17 cellular contexts compared by ENCODE assay signal in the genomic region with DNA sequence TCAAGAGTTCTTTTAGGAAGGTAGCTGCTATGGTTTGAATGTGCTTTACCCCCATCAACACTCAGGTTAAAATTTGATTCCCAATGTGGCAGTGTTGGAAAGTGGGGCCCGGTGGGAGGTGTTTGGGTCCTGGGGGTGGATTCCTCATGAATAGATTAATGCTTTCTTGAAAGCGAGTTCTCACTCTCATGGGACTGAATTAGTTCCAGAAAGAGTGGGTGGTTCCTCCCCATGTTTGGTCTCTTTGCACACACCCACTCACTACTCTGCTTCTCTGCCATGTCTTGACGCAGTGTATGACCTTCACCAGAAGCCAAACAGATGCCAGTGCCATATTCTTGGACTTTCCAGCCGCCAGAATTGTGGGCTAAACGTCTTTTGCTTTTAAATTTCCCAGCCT.
DNase-seq lines count a peak whose midpoint lies in the region; ATAC-seq, FAIRE-seq and TF ChIP-seq lines count a peak whose summit lies in the region.
"Had no signal": no experiment of that assay in that cellular context is flagged by ENCODE, and none has a peak within 500 bp of the region (broad histone marks: within the 10 kb centered on the region; RNA-seq: fewer than 3 reads in every experiment).

No MANE protein-coding gene starts in this region.

- TF ChIP-seq EP300 in H1 (IDR thresholded peaks at IDR 0.05; ENCODE audit: borderline replicate concordance in 1 of 2, low read depth in 2 of 2, low read length in 2 of 2) = no peak

- no peak for DNase-seq in H1 (ENCODE audit: low read depth in 1 of 2, low spot score in 2 of 2)
- peak; percentile 37 for DNase-seq in middle frontal gyrus (ENCODE audit: extremely low spot score, low spot score)
- DNase-seq in putamen (ENCODE audit: low spot score) = peak; percentile 70
- DNase-seq in HFFc6 = no peak
- no peak for DNase-seq in GM10266 (ENCODE audit: extremely low spot score)
- DNase-seq: C1 segment of cervical spinal cord; Caco-2; CD4-positive, alpha-beta memory T cell; DMS153; DND-41; GOT3; H7; HCEC 1CT had no signal

- H2BK20ac ChIP-seq in H1 (ENCODE audit: low read length) = no peak overlapping the region

- no peak for TF ChIP-seq RAD21 in H1 (IDR thresholded peaks at IDR 0.05 in 1 of 2, conservative IDR thresholded peaks at IDR 0.05 in 1 of 2; ENCODE audit: low read depth in 2 of 2, low read length in 2 of 2)

- H3K27ac ChIP-seq in H1 (ENCODE audit: low read depth, low read length) = no peak overlapping the region

- no peak overlapping the region for H3K4me2 ChIP-seq in H1 (ENCODE audit: insufficient read depth in 1 of 2, low read depth in 2 of 2, low read length in 2 of 2)

- peaks cover 0 to 7% (median 3%) of the 10 kb centered on the region in 4 experiments; a peak in 3 of 7 replicates for H3K4me1 ChIP-seq in H1 (replicated peaks in 1 of 4; ENCODE audit: control insufficient read depth in 3 of 4, insufficient read depth in 4 of 4, low read length in 3 of 4)
- H3K4me1 ChIP-seq: Caco-2 had no signal

- no peak overlapping the region for H3K4ac ChIP-seq in H1 (replicated peaks; ENCODE audit: insufficient read length, low read depth, low read length)

- H2AK5ac ChIP-seq in H1 (ENCODE audit: low read depth, low read length) = no peak overlapping the region

- H4K20me1 ChIP-seq in H1 (replicated peaks in 1 of 2; ENCODE audit: control insufficient read depth in 1 of 2, insufficient read depth in 2 of 2, low read length in 2 of 2) = no peaks in the 10 kb centered on the region

- no peak overlapping the region for H2AFZ ChIP-seq in H1 (ENCODE audit: low read length)

- no peak overlapping the region for H3K27ac Mint-ChIP-seq in HFFc6
- H3K27ac Mint-ChIP-seq: CD4-positive, alpha-beta memory T cell had no signal

- H2BK15ac ChIP-seq in H1 (ENCODE audit: low read length) = 0 out of 2 replicates have a peak overlapping the region, but pooled peaks have one; percentile 31

- H3K36me3 Mint-ChIP-seq in HFFc6 (ENCODE audit: low read depth) = no peaks in the 10 kb centered on the region; the same call in 1 of the 2 replicates
- H3K36me3 Mint-ChIP-seq: CD4-positive, alpha-beta memory T cell had no signal

- H3K23ac ChIP-seq in H1 (ENCODE audit: insufficient read length) = no peak overlapping the region

- TF ChIP-seq POLR2A in H1 (IDR thresholded peaks at IDR 0.05; ENCODE audit: control extremely low read depth in 1 of 2, low read depth in 2 of 2, low read length in 2 of 2) = no peak

- no peaks in the 10 kb centered on the region for H3K9me3 ChIP-seq in H1 (ENCODE audit: insufficient read depth in 2 of 2, low read depth in 1 of 2, low read length in 1 of 2)
- H3K9me3 ChIP-seq: Caco-2 had no signal

- H3K79me2 ChIP-seq in H1 (ENCODE audit: control insufficient read depth in 1 of 2, insufficient read depth in 2 of 2, low read length in 2 of 2) = no peaks in the 10 kb centered on the region

- no peak overlapping the region for H2BK120ac ChIP-seq in H1 (replicated peaks; ENCODE audit: low read depth, low read length)

- H4K5ac ChIP-seq in H1 (ENCODE audit: insufficient read length, low read depth, low read length) = no peak overlapping the region

- no peak overlapping the region for H2BK12ac ChIP-seq in H1 (ENCODE audit: low read depth, low read length)

- no peak for ATAC-seq in GM19351 (IDR thresholded peaks at IDR 0.05; ENCODE audit: unreplicated experiment)

- H3K4me3 ChIP-seq in H1 (ENCODE audit: extremely low read depth in 1 of 4, insufficient read depth in 2 of 4, low read depth in 3 of 4, low read length in 4 of 4) = no peak overlapping the region

- no peaks in the 10 kb centered on the region; the same call in 1 of the 2 replicates for H3K23me2 ChIP-seq in H1 (ENCODE audit: low read depth, low read length)

- H3K27me3 Mint-ChIP-seq in HFFc6 (ENCODE audit: insufficient read depth) = no peaks in the 10 kb centered on the region

- CTCF ChIA-PET in H1 (lab: Charles Lee; ENCODE audit: partially characterized antibody) = interaction anchor here (0.6 to 1.3 kb wide), 6 partner anchors 20 to 106 kb away, joined by 3 to 5 read pairs (median 3); no protein-coding TSS in a partner anchor

- H3K4me3 Mint-ChIP-seq in HFFc6 = no peak overlapping the region
- H3K4me3 Mint-ChIP-seq: CD4-positive, alpha-beta memory T cell had no signal

- no peaks in the 10 kb centered on the region for H3K27me3 ChIP-seq in H1 (replicated peaks in 1 of 4; ENCODE audit: control insufficient read depth in 3 of 4, extremely low read depth in 1 of 4, insufficient read depth in 3 of 4, low read length in 3 of 4)

- H3K56ac ChIP-seq in H1 (replicated peaks; ENCODE audit: insufficient read length, low read depth, low read length) = no peak overlapping the region

- H3K9ac ChIP-seq in H1 (replicated peaks in 1 of 4; ENCODE audit: extremely low read depth in 1 of 4, low read depth in 3 of 4, low read length in 3 of 4) = no peak overlapping the region

- H4K8ac ChIP-seq in H1 (ENCODE audit: extremely low read depth, insufficient read depth, low read length) = no peak overlapping the region

- H3K14ac ChIP-seq in H1 (ENCODE audit: insufficient read length) = no peak overlapping the region

- no peak overlapping the region for H4K91ac ChIP-seq in H1 (replicated peaks; ENCODE audit: insufficient read length, low read length)

- no peaks in the 10 kb centered on the region for H3K4me1 Mint-ChIP-seq in HFFc6 (ENCODE audit: low read depth)

- FAIRE-seq in H1 (lab: Jason Lieb, UNC) = no peak
- FAIRE-seq: G401.6, GM12891, GM18507 had no signal

- 87% methylated on average over 5 of the region's 5 CpGs; no CpG with 5 or more reads in 1 of the 2 experiments for WGBS in H1 (ENCODE audit: extremely low coverage in 1 of 2, insufficient coverage in 1 of 2, insufficient read length in 1 of 2, insufficient replicate concordance in 2 of 2, low coverage in 1 of 2, low lambda C conversion rate in 2 of 2, missing lambda C conversion rate in 1 of 2), 2 experiments

- no peaks in the 10 kb centered on the region for H3K79me1 ChIP-seq in H1 (ENCODE audit: low read depth, low read length)

- no peaks in the 10 kb centered on the region for H3K36me3 ChIP-seq in H1 (ENCODE audit: control insufficient read depth in 2 of 4, insufficient read depth in 4 of 4, low read length in 3 of 4)

- H3K9me3 Mint-ChIP-seq in HFFc6 = peaks cover 60% of the 10 kb centered on the region

- no peak for TF ChIP-seq CTCF in H1 (IDR thresholded peaks at IDR 0.05; ENCODE audit: control extremely low read depth in 1 of 3, insufficient read depth in 1 of 3, low read depth in 1 of 3, low read length in 3 of 3)
- no peak for TF ChIP-seq CTCF in HFFc6 (IDR thresholded peaks at IDR 0.05)
- TF ChIP-seq CTCF in GM10266 (IDR thresholded peaks at IDR 0.05; ENCODE audit: control insufficient read depth, insufficient read depth, low read depth, missing control alignments) = no peak

- H2BK5ac ChIP-seq in H1 (ENCODE audit: low read depth, low read length) = no peak overlapping the region

- no peak overlapping the region for H3K18ac ChIP-seq in H1 (ENCODE audit: extremely low read depth, low read length)

- POLR2A ChIA-PET in H1 (lab: Charles Lee; ENCODE audit: partially characterized antibody) = no interaction called here

Comparison
In these comparisons a context has a peak if more than half of its experiments do, and no peak if none do; other contexts are left out.
1. DNase-seq: peak in middle frontal gyrus (single experiment) and putamen (single experiment); none in H1 (0 of 2), HFFc6 (single experiment) and GM10266 (single experiment).